ENCODE assay signal across 13 cellular contexts in genomic region chr7:26891400-26892355, GRCh38. TPM values are rescaled to one million over a fixed set of nuclear protein-coding genes. Genes with fewer than 3 reads are reported as not detected.
A peak's percentile ranks its signal among the peaks of the same experiment; 100 is the strongest.
DNase-seq lines count a peak whose midpoint lies in the region; ATAC-seq, FAIRE-seq and TF ChIP-seq lines count a peak whose summit lies in the region.
"Had no signal": no experiment of that assay in that cellular context is flagged by ENCODE, and none has a peak within 500 bp of the region (broad histone marks: within the 10 kb centered on the region; RNA-seq: fewer than 3 reads in every experiment).

No MANE protein-coding gene starts in this region.

- POLR2A ChIA-PET in activated CD8-positive, alpha-beta T cell treated with anti-CD3 and anti-CD28 coated beads for 36 hours (lab: Charles Lee), result no interaction called here

- DNase-seq in AG08395 (ENCODE audit: low spot score) (peak; percentile 29), GM19239 (ENCODE audit: insufficient read length, low spot score) (no peak), T-helper 17 cell (no peak), activated gamma-delta T cell (lab: John Stamatoyannopoulos, UW) (no peak)
- no peak for DNase-seq in activated CD8-positive, alpha-beta T cell treated with anti-CD3 and anti-CD28 coated beads for 36 hours
- DNase-seq: activated CD4-positive, alpha-beta T cell treated with anti-CD3 and anti-CD28 coated beads for 4 hours; NCI-H2029 treated with DMSO at 0.1 percent for 48 hours; right lobe of liver had no signal

- no peak for TF ChIP-seq CTCF in activated CD8-positive, alpha-beta T cell treated with anti-CD3 and anti-CD28 coated beads for 36 hours (IDR thresholded peaks at IDR 0.05)

- no peak overlapping the region for H3K27ac Mint-ChIP-seq in T-helper 17 cell
- H3K27ac Mint-ChIP-seq in activated CD8-positive, alpha-beta T cell treated with anti-CD3 and anti-CD28 coated beads for 36 hours, result no peak overlapping the region
- H3K27ac Mint-ChIP-seq in stimulated activated memory B cell treated with anti-CD40 and anti-IgM and Interleukin-4, amounts not matched to agents 10 μg/mL and 1 μg/mL and 100 μg/mL, for 72 hours, result no peak overlapping the region
- H3K27ac Mint-ChIP-seq: activated naive CD4-positive, alpha-beta T cell treated with anti-CD3 and anti-CD28 coated beads, Interleukin-2, amount 50 U/mL, for 72 hours had no signal

- H3K9me3 Mint-ChIP-seq in activated CD8-positive, alpha-beta T cell treated with anti-CD3 and anti-CD28 coated beads for 36 hours, result no peaks in the 10 kb centered on the region
- H3K9me3 Mint-ChIP-seq in stimulated activated memory B cell treated with anti-CD40 and anti-IgM and Interleukin-4, amounts not matched to agents 10 μg/mL and 1 μg/mL and 100 μg/mL, for 72 hours, result no peaks in the 10 kb centered on the region
- H3K9me3 Mint-ChIP-seq: activated naive CD4-positive, alpha-beta T cell treated with anti-CD3 and anti-CD28 coated beads, Interleukin-2, amount 50 U/mL, for 72 hours had no signal

- peaks cover 32% of the 10 kb centered on the region for H3K27me3 Mint-ChIP-seq in T-helper 17 cell
- peaks cover 10% of the 10 kb centered on the region for H3K27me3 Mint-ChIP-seq in activated CD8-positive, alpha-beta T cell treated with anti-CD3 and anti-CD28 coated beads for 36 hours
- H3K27me3 Mint-ChIP-seq in stimulated activated memory B cell treated with anti-CD40 and anti-IgM and Interleukin-4, amounts not matched to agents 10 μg/mL and 1 μg/mL and 100 μg/mL, for 72 hours, result peaks cover 17% of the 10 kb centered on the region

- no peaks in the 10 kb centered on the region for H3K4me1 Mint-ChIP-seq in T-helper 17 cell
- H3K4me1 Mint-ChIP-seq in activated CD8-positive, alpha-beta T cell treated with anti-CD3 and anti-CD28 coated beads for 36 hours (ENCODE audit: low read depth), result no peaks in the 10 kb centered on the region
- no peaks in the 10 kb centered on the region for H3K4me1 Mint-ChIP-seq in stimulated activated memory B cell treated with anti-CD40 and anti-IgM and Interleukin-4, amounts not matched to agents 10 μg/mL and 1 μg/mL and 100 μg/mL, for 72 hours

- peak overlapping the region; percentile 19 for H3K4me3 Mint-ChIP-seq in T-helper 17 cell
- no peak overlapping the region for H3K4me3 Mint-ChIP-seq in activated CD8-positive, alpha-beta T cell treated with anti-CD3 and anti-CD28 coated beads for 36 hours
- H3K4me3 Mint-ChIP-seq in stimulated activated memory B cell treated with anti-CD40 and anti-IgM and Interleukin-4, amounts not matched to agents 10 μg/mL and 1 μg/mL and 100 μg/mL, for 72 hours, result no peak overlapping the region

- CTCF ChIA-PET in activated CD8-positive, alpha-beta T cell treated with anti-CD3 and anti-CD28 coated beads for 36 hours (lab: Charles Lee), result interaction anchor here (0.7 to 1.5 kb wide), 2 partner anchors 188 to 269 kb away, joined by 3 read pairs; no protein-coding TSS in a partner anchor

- H3K9me3 ChIP-seq in T-helper 17 cell (ENCODE audit: control insufficient read depth, low read length, poor library complexity, severe bottlenecking), result no peaks in the 10 kb centered on the region
- H3K9me3 ChIP-seq: A549, right lobe of liver had no signal

- intact Hi-C loops in activated CD8-positive, alpha-beta T cell treated with anti-CD3 and anti-CD28 coated beads for 36 hours (cut with micrococcal nuclease), result no loop called here

- ATAC-seq in HG02981 (IDR thresholded peaks at IDR 0.05; ENCODE audit: unreplicated experiment), result peak; percentile 60
- no peak for ATAC-seq in T-helper 17 cell
- no peak for ATAC-seq in activated CD8-positive, alpha-beta T cell treated with anti-CD3 and anti-CD28 coated beads for 36 hours
- no peak for ATAC-seq in GM18520 (IDR thresholded peaks at IDR 0.05; ENCODE audit: unreplicated experiment)
- ATAC-seq in stimulated activated memory B cell treated with anti-CD40 and anti-IgM and Interleukin-4, amounts not matched to agents 10 μg/mL and 1 μg/mL and 100 μg/mL, for 72 hours, result no peak
- ATAC-seq: A549; activated naive CD4-positive, alpha-beta T cell treated with anti-CD3 and anti-CD28 coated beads, Interleukin-2, amount 50 U/mL, for 72 hours; right lobe of liver had no signal

- FAIRE-seq in GM19239 (lab: Jason Lieb, UNC), result peak; percentile 55
- FAIRE-seq: A549 had no signal

- peaks cover 2% of the 10 kb centered on the region for H3K36me3 Mint-ChIP-seq in T-helper 17 cell (ENCODE audit: low read depth)
- H3K36me3 Mint-ChIP-seq in activated CD8-positive, alpha-beta T cell treated with anti-CD3 and anti-CD28 coated beads for 36 hours (ENCODE audit: low read depth), result no peaks in the 10 kb centered on the region
- H3K36me3 Mint-ChIP-seq in stimulated activated memory B cell treated with anti-CD40 and anti-IgM and Interleukin-4, amounts not matched to agents 10 μg/mL and 1 μg/mL and 100 μg/mL, for 72 hours, result no peaks in the 10 kb centered on the region
- H3K36me3 Mint-ChIP-seq: activated naive CD4-positive, alpha-beta T cell treated with anti-CD3 and anti-CD28 coated beads, Interleukin-2, amount 50 U/mL, for 72 hours had no signal

RNA-seq across cellular contexts. Expression of gene SKAP2, which starts 27.3 kb away (rescaled TPM):
- total RNA-seq in T-helper 17 cell, result 10 to 100 TPM in 1 of 2 donors, 1 to 10 TPM in 1; 5.6 to 13.7 TPM
- 1 to 10 TPM; 7.0 to 8.1 TPM for total RNA-seq in activated CD8-positive, alpha-beta T cell treated with anti-CD3 and anti-CD28 coated beads for 36 hours
